7 cellular contexts compared by ENCODE assay signal in the genomic region with DNA sequence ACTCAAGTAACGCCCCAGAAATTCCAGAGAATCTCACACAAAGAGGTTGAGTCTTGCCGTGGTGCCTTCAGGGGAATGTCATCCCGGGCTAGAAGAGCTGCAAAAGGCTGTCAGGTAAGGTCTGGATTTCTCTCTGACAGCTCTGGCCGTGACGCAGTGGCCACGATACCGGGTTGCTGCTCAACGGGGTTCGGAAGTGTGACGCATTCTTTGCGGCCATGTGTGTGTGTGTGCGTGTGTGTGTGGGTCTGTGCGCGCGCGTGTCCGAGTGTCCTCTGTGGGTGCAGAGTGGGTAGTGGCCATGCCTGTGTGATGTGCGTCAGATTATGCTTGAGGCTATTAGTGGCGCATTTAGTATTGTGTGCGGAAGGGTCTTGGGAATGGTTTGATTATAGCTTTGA. TPM values are rescaled to one million over a fixed set of nuclear protein-coding genes. Genes with fewer than 3 reads are reported as not detected.
DNase-seq lines count a peak whose midpoint lies in the region; ATAC-seq and TF ChIP-seq lines count a peak whose summit lies in the region.

No MANE protein-coding gene starts in this region.

- WGBS in spleen, 5 donors = 0 to 3% (median 1%) methylated on average over 14 to 20 of the region's 20 CpGs

- H3K9ac ChIP-seq in iPS-18a (ENCODE audit: low read length) = no peak overlapping the region

- H3K4me1 ChIP-seq in iPS-18a (ENCODE audit: control insufficient read depth, low read depth, low read length) (no peaks in the 10 kb centered on the region), spleen (peaks cover 12 to 33% (median 21%) of the 10 kb centered on the region in 6 donors)

- H3K36me3 ChIP-seq in iPS-18a (ENCODE audit: control insufficient read depth, low read depth, low read length) (no peaks in the 10 kb centered on the region), spleen (peaks cover 0 to 51% (median 19%) of the 10 kb centered on the region in 6 donors)

- no peak overlapping the region for H3K27ac ChIP-seq in iPS-18a (ENCODE audit: low read length)
- H3K27ac ChIP-seq in spleen = peak overlapping the region; percentile 80 to 97 (median 91)

- TF ChIP-seq POLR2A in spleen (IDR thresholded peaks at IDR 0.05) = no peak

- H3K9me3 ChIP-seq in iPS-18a (ENCODE audit: control insufficient read depth, low read depth, low read length) (peaks cover 10% of the 10 kb centered on the region), spleen (peaks cover 0 to 29% (median 22%) of the 10 kb centered on the region in 8 donors)

- DNase-seq in T follicular helper cell (ENCODE audit: low read depth) (peak; percentile 41), anterior cingulate cortex (lab: John Stamatoyannopoulos, UW) (peak in 50 of 58 donors; percentile 31 to 89 (median 72)), spleen (peak; percentile 87), DMS114 treated with DMSO at 0.1 percent for 48 hours (lab: John Stamatoyannopoulos, UW; ENCODE audit: unreplicated experiment) (no peak)

- ATAC-seq in GM18873 (IDR thresholded peaks at IDR 0.05; ENCODE audit: low FRiP score, unreplicated experiment) = peak; percentile 13
- peak; percentile 27 for ATAC-seq in HG03095 (IDR thresholded peaks at IDR 0.05; ENCODE audit: unreplicated experiment)

- TF ChIP-seq CTCF in spleen (IDR thresholded peaks at IDR 0.05 in 8 of 11, conservative IDR thresholded peaks at IDR 0.05 in 3 of 11) = no peak

- intact Hi-C loops in spleen (cut with DNase I; ENCODE audit: low total_unique reads) = no loop called here

- H3K4me3 ChIP-seq in iPS-18a (ENCODE audit: low read length) = peak overlapping the region; percentile 70
- peak overlapping the region; percentile 41 to 90 (median 70) for H3K4me3 ChIP-seq in spleen

- H3K27me3 ChIP-seq in iPS-18a (ENCODE audit: control insufficient read depth, insufficient read depth, low read length) = peaks cover 14% of the 10 kb centered on the region
- no peaks in the 10 kb centered on the region for H3K27me3 ChIP-seq in spleen (replicated peaks in 1 of 7)

RNA-seq across cellular contexts. Expression of a gene that starts 0.3 kb away (rescaled TPM):
- 1 to 10 TPM; 4.7 to 9.8 (median 6.8) TPM for total RNA-seq in spleen
- polyA plus RNA-seq in spleen = 1 to 10 TPM; 3.8 to 4.8 (median 4.0) TPM

RNA-seq across cellular contexts. Expression of a gene that starts 0.4 kb away (rescaled TPM):
- 1 to 10 TPM; 4.7 to 9.4 (median 6.9) TPM for total RNA-seq in spleen
- polyA plus RNA-seq in spleen = 1 to 10 TPM; 2.2 to 3.0 (median 2.7) TPM
